ENCODE assay signal across 15 cellular contexts in the genomic region with DNA sequence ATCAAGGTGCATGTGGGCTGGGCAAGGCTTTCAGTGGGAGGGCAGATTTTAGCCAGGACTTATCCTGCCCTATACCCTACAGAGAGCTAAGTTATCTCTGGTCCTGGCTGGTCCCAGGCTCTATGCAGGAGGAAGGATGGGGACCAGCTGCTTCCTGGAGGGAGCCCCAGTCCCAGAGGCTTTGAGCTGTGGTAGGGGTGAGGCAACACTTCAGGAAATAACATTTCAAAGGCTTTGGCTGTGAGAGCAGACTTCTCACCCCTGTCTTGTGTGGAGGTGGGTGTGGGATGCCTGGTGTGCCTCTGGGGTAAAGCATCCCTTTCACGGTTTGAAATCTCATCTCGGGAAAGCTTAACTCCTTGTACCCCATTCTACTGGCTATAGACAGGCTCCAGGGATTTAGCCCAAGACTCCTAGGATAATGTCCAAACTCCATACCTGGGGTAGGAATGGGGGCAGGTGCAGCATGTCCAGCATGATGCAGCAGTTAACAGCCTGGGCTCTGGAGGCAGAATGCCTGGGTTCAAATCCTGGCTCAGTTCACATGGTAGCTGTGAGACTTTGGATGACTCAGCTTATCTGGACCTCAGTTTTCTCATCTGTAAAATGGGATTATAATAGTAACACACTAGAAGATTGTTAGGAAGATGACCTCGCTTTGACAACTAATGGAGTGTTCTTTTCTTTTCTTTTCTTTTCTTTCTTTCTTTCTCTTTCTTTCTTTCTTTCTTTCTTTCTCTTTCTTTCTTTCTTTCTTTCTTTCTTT. TPM values are rescaled to one million over a fixed set of nuclear protein-coding genes. Genes with fewer than 3 reads are reported as not detected.
DNase-seq lines count a peak whose midpoint lies in the region; ATAC-seq and TF ChIP-seq lines count a peak whose summit lies in the region.
"Had no signal": no experiment of that assay in that cellular context is flagged by ENCODE, and none has a peak within 500 bp of the region (broad histone marks: within the 10 kb centered on the region; RNA-seq: fewer than 3 reads in every experiment).

No MANE protein-coding gene starts in this region.

- TF ChIP-seq POLR2A in IMR-90 (IDR thresholded peaks at IDR 0.05; ENCODE audit: low read depth, low read length): no peak

- intact Hi-C loops in IMR-90 (cut with micrococcal nuclease): no loop called here

- H4K91ac ChIP-seq in IMR-90 (ENCODE audit: insufficient read depth, low read depth, low read length): no peak overlapping the region

- no peaks in the 10 kb centered on the region for H3K36me3 ChIP-seq in BLaER1 treated with 17β-estradiol and CSF1 and Interleukin-3, amounts not matched to agents 10 nM and 100 nM
- H3K36me3 ChIP-seq in IMR-90 (ENCODE audit: control insufficient read depth, insufficient read depth, low read length): no peaks in the 10 kb centered on the region
- H3K36me3 ChIP-seq in neural progenitor cell: no peaks in the 10 kb centered on the region
- no peaks in the 10 kb centered on the region for H3K36me3 ChIP-seq in brain microvascular endothelial cell (replicated peaks)

- H3K36me3 Mint-ChIP-seq in WTC11: no peaks in the 10 kb centered on the region
- H3K36me3 Mint-ChIP-seq in neural progenitor cell: no peaks in the 10 kb centered on the region

- no peak overlapping the region for H3K23ac ChIP-seq in IMR-90 (ENCODE audit: low read depth, low read length)

- no peaks in the 10 kb centered on the region for H3K27me3 ChIP-seq in BLaER1 treated with 17β-estradiol and CSF1 and Interleukin-3, amounts not matched to agents 10 nM and 100 nM
- peaks cover 13% of the 10 kb centered on the region for H3K27me3 ChIP-seq in IMR-90 (ENCODE audit: control insufficient read depth, insufficient read depth, low read length)
- no peaks in the 10 kb centered on the region for H3K27me3 ChIP-seq in neural progenitor cell
- H3K27me3 ChIP-seq in brain microvascular endothelial cell (replicated peaks): no peaks in the 10 kb centered on the region

- CTCF ChIA-PET in IMR-90 (lab: Yijun Ruan, JAX) (interaction anchor here (1.0 kb wide), 1 partner anchor 65 kb away, joined by 3 read pairs; no protein-coding TSS in a partner anchor), WTC11 (lab: Charles Lee) (interaction anchor here (1.0 to 1.7 kb wide), 4 partner anchors 10 to 91 kb away, joined by 4 to 7 read pairs (median 5); no protein-coding TSS in a partner anchor)

- H2BK5ac ChIP-seq in IMR-90 (ENCODE audit: low read depth, low read length, poor library complexity, severe bottlenecking): no peak overlapping the region

- H2AK9ac ChIP-seq in IMR-90 (replicated peaks; ENCODE audit: low read depth, low read length, poor library complexity): no peak overlapping the region

- peak overlapping the region; percentile 44 to 92 (median 85) for H3K4me2 ChIP-seq in BLaER1 treated with 17β-estradiol and CSF1 and Interleukin-3, amounts not matched to agents 10 nM and 100 nM
- H3K4me2 ChIP-seq in IMR-90 (ENCODE audit: low read depth, low read length): no peak overlapping the region
- H3K4me2 ChIP-seq in neural progenitor cell: no peak overlapping the region

- no peaks in the 10 kb centered on the region for H3K79me2 ChIP-seq in neural progenitor cell (ENCODE audit: low read depth)

- no peak overlapping the region for H2BK15ac ChIP-seq in IMR-90 (ENCODE audit: low read depth, low read length)

- peak overlapping the region; percentile 10 for H2AFZ ChIP-seq in IMR-90 (replicated peaks; ENCODE audit: low read length, poor library complexity)
- no peak overlapping the region for H2AFZ ChIP-seq in neural progenitor cell (replicated peaks)

- no peak overlapping the region for H3K27ac Mint-ChIP-seq in WTC11
- no peak overlapping the region for H3K27ac Mint-ChIP-seq in neural progenitor cell
- H3K27ac Mint-ChIP-seq: T-helper 17 cell had no signal

- peak overlapping the region in 4 of 10 experiments; percentile 3 to 40 (median 20); a peak in 5 of 20 replicates for H3K4me3 ChIP-seq in BLaER1 treated with 17β-estradiol and CSF1 and Interleukin-3, amounts not matched to agents 10 nM and 100 nM
- H3K4me3 ChIP-seq in IMR-90 (ENCODE audit: insufficient read depth, low read depth, low read length): no peak overlapping the region
- no peak overlapping the region for H3K4me3 ChIP-seq in neural progenitor cell
- H3K4me3 ChIP-seq in brain microvascular endothelial cell (ENCODE audit: low read depth, low read length): no peak overlapping the region

- H3K4me3 Mint-ChIP-seq in WTC11 (no peak overlapping the region), neural progenitor cell (peak overlapping the region; percentile 36)

- no CpG with 5 or more reads among the region's 3 CpGs for WGBS in IMR-90 (ENCODE audit: extremely low coverage in 2 of 2, insufficient read length in 1 of 2), 2 experiments

- H2BK120ac ChIP-seq in IMR-90 (ENCODE audit: low read depth, low read length): no peak overlapping the region

- no TSS peak for BruUV-seq in IMR-90 (replicated peaks; lab: Mats Ljungman, UMichigan)

- H4K5ac ChIP-seq in IMR-90 (ENCODE audit: low read depth, low read length): no peak overlapping the region

- no peak overlapping the region for H3K4ac ChIP-seq in IMR-90 (ENCODE audit: low read depth, low read length)

- no peak overlapping the region for H3K14ac ChIP-seq in IMR-90 (replicated peaks; ENCODE audit: low read depth, low read length)

- H3K27ac ChIP-seq in BLaER1 treated with 17β-estradiol and CSF1 and Interleukin-3, amounts not matched to agents 10 nM and 100 nM: peak overlapping the region in 9 of 11 experiments; percentile 32 to 92 (median 81); a peak in 17 of 22 replicates
- H3K27ac ChIP-seq in IMR-90 (ENCODE audit: insufficient read depth, low read length) (no peak overlapping the region), neural progenitor cell (no peak overlapping the region), brain microvascular endothelial cell (no peak overlapping the region)

- H3K56ac ChIP-seq in IMR-90 (ENCODE audit: extremely low read depth, insufficient read depth, low read length): no peak overlapping the region

- in situ Hi-C loops in IMR-90 (cut with MboI; ENCODE audit: low sequenced_read_pairs) (no loop called here), brain microvascular endothelial cell (cut with HindIII; ENCODE audit: low pct_ligation_motif_present, low sequenced_read_pairs) (no loop called here)

- no peaks in the 10 kb centered on the region for H3K27me3 Mint-ChIP-seq in WTC11 (ENCODE audit: low read depth)
- peaks cover 10% of the 10 kb centered on the region for H3K27me3 Mint-ChIP-seq in neural progenitor cell (ENCODE audit: insufficient read depth, low read depth)

- H3K9ac ChIP-seq in BLaER1 treated with 17β-estradiol and CSF1 and Interleukin-3, amounts not matched to agents 10 nM and 100 nM: peak overlapping the region in 8 of 11 experiments; percentile 45 to 78 (median 64); a peak in 17 of 22 replicates
- H3K9ac ChIP-seq in IMR-90 (ENCODE audit: low read depth, low read length) (no peak overlapping the region), neural progenitor cell (no peak overlapping the region)

- no peak overlapping the region for H4K8ac ChIP-seq in IMR-90 (ENCODE audit: low read depth in 2 of 2, low read length in 2 of 2)

- no peak overlapping the region for H3K18ac ChIP-seq in IMR-90 (ENCODE audit: low read depth, low read length)

- POLR2A ChIA-PET in IMR-90 (lab: Charles Lee; ENCODE audit: unreplicated experiment): no interaction called here
- POLR2A ChIA-PET in WTC11 (lab: Charles Lee): no interaction called here

- DNase-seq in IMR-90 (no peak), WTC11 (ENCODE audit: low spot score) (no peak), neural progenitor cell (ENCODE audit: low spot score) (no peak), DMS 273 (lab: John Stamatoyannopoulos, UW; ENCODE audit: unreplicated experiment) (no peak), brain microvascular endothelial cell (no peak), retina (no peak)
- DNase-seq: C1 segment of cervical spinal cord, HCEC 1CT, KBM-7, NCI-H2081, NCI-H524 treated with DMSO at 0.1 percent for 48 hours, T-helper 17 cell had no signal

- dilution Hi-C loops in IMR-90 (cut with HindIII; ENCODE audit: low sequenced_read_pairs, unreplicated experiment): no loop called here

- peaks cover 47 to 96% (median 81%) of the 10 kb centered on the region in 10 experiments for H3K4me1 ChIP-seq in BLaER1 treated with 17β-estradiol and CSF1 and Interleukin-3, amounts not matched to agents 10 nM and 100 nM
- H3K4me1 ChIP-seq in IMR-90 (ENCODE audit: control insufficient read depth, insufficient read depth, low read length) (peaks cover 1% of the 10 kb centered on the region; the same call in 1 of the 2 replicates), neural progenitor cell (no peaks in the 10 kb centered on the region)

- no peak overlapping the region for H2BK20ac ChIP-seq in IMR-90 (ENCODE audit: low read depth, low read length)

- H3K9me3 Mint-ChIP-seq in WTC11: peaks cover 2% of the 10 kb centered on the region
- no peaks in the 10 kb centered on the region for H3K9me3 Mint-ChIP-seq in neural progenitor cell

- TF ChIP-seq RAD21 in IMR-90 (IDR thresholded peaks at IDR 0.05; ENCODE audit: low read length): no peak

- H3F3A ChIP-seq in neural progenitor cell (ENCODE audit: low read depth): no peaks in the 10 kb centered on the region

- TF ChIP-seq CTCF in IMR-90 (conservative IDR thresholded peaks at IDR 0.05; ENCODE audit: low read depth, low read length) (no peak), WTC11 (IDR thresholded peaks at IDR 0.05) (no peak), neural progenitor cell (IDR thresholded peaks at IDR 0.05) (no peak), brain microvascular endothelial cell (IDR thresholded peaks at IDR 0.05; ENCODE audit: low read depth, low read length, missing control alignments) (no peak)

- no peak overlapping the region for H2AK5ac ChIP-seq in IMR-90 (ENCODE audit: low read depth, low read length)

- H3K79me1 ChIP-seq in IMR-90 (ENCODE audit: low read depth in 1 of 2, low read length in 2 of 2): no peaks in the 10 kb centered on the region

- no peaks in the 10 kb centered on the region for H3K9me1 ChIP-seq in IMR-90 (ENCODE audit: insufficient read depth, low read length)

- ATAC-seq in IMR-90 (ENCODE audit: low read depth): peak; percentile 35; the same call in 1 of the 2 replicates
- no peak for ATAC-seq in WTC11
- no peak for ATAC-seq in GM19455 (IDR thresholded peaks at IDR 0.05; ENCODE audit: unreplicated experiment)
- ATAC-seq: SK-N-SH treated with all-trans-retinoic acid at 6 μM for 48 hours, T-helper 17 cell had no signal

- H4K20me1 ChIP-seq in BLaER1 treated with 17β-estradiol and CSF1 and Interleukin-3, amounts not matched to agents 10 nM and 100 nM: no peaks in the 10 kb centered on the region
- H4K20me1 ChIP-seq in IMR-90 (ENCODE audit: insufficient read depth, low read length) (no peaks in the 10 kb centered on the region), neural progenitor cell (ENCODE audit: low read depth) (no peaks in the 10 kb centered on the region)

- H3K4me1 Mint-ChIP-seq in WTC11 (peaks cover 13% of the 10 kb centered on the region), neural progenitor cell (peaks cover 22% of the 10 kb centered on the region)
- H3K4me1 Mint-ChIP-seq: T-helper 17 cell had no signal

- H3K9me3 ChIP-seq in BLaER1 treated with 17β-estradiol and CSF1 and Interleukin-3, amounts not matched to agents 10 nM and 100 nM (replicated peaks in 1 of 11): peaks cover 0 to 6% (median 0%) of the 10 kb centered on the region in 11 experiments; a peak in 7 of 22 replicates
- 0 out of 2 replicates have a peak, but pooled peaks cover under 1% of the 10 kb centered on the region for H3K9me3 ChIP-seq in IMR-90 (ENCODE audit: control insufficient read depth, insufficient read depth, low read length)
- no peaks in the 10 kb centered on the region for H3K9me3 ChIP-seq in neural progenitor cell (ENCODE audit: low read depth)

RNA-seq across cellular contexts. Expression of gene SIRPA, which starts 27.5 kb away (rescaled TPM):
- 9.7 and 9.9 TPM in 2 replicates for total RNA-seq in IMR-90 (2012; rRNA removed)
- 37.2 and 40.2 TPM in 2 replicates for polyA plus RNA-seq in IMR-90 (2012; rRNA removed)
- polyA plus RNA-seq in IMR-90 (2012; cell fraction: cytosol; rRNA removed): 25.7 and 34.3 TPM in 2 replicates
- polyA plus RNA-seq in IMR-90 (2012; cell fraction: nucleus; rRNA removed; ENCODE audit: low replicate concordance): 30.5 and 36.1 TPM in 2 replicates
- 5.9 to 8.9 TPM (median 6.7 TPM) in 3 replicates for total RNA-seq in WTC11 (2021)
- 5.1 and 7.8 TPM in 2 replicates for total RNA-seq in neural progenitor cell (ENCODE audit: low replicate concordance)

Comparison
In these comparisons a context has a peak if more than half of its experiments do, and no peak if none do; other contexts are left out.
1. H3K27ac ChIP-seq: peak in BLaER1 treated with 17β-estradiol and CSF1 and Interleukin-3, amounts not matched to agents 10 nM and 100 nM (9 of 11); none in IMR-90 (single experiment), neural progenitor cell (single experiment) and brain microvascular endothelial cell (single experiment).
2. H3K4me2 ChIP-seq: peak in BLaER1 treated with 17β-estradiol and CSF1 and Interleukin-3, amounts not matched to agents 10 nM and 100 nM (11 of 11); none in IMR-90 (single experiment) and neural progenitor cell (single experiment).
3. H3K9ac ChIP-seq: peak in BLaER1 treated with 17β-estradiol and CSF1 and Interleukin-3, amounts not matched to agents 10 nM and 100 nM (8 of 11); none in IMR-90 (single experiment) and neural progenitor cell (single experiment).